8 cellular contexts compared by ENCODE assay signal in genomic region chr1:116508984-116509980, GRCh38.
A peak's percentile ranks its signal among the peaks of the same experiment; 100 is the strongest.
DNase-seq lines count a peak whose midpoint lies in the region; ATAC-seq lines count a peak whose summit lies in the region.

No MANE protein-coding gene starts in this region.

- DNase-seq in GF-D8 (lab: John Stamatoyannopoulos, UW), result peak; percentile 41
- peak; percentile 67 for DNase-seq in OCI-M1 (lab: John Stamatoyannopoulos, UW)
- DNase-seq in central memory CD8-positive, alpha-beta T cell (ENCODE audit: low spot score in 2 of 2), result no peak
- no peak for DNase-seq in cardiac septum (ENCODE audit: low spot score)
- no peak for DNase-seq in globus pallidus (ENCODE audit: low spot score)

- peak overlapping the region; percentile 63 for H3K27ac Mint-ChIP-seq in central memory CD8-positive, alpha-beta T cell (ENCODE audit: low read depth)

- peak; percentile 38 for ATAC-seq in HG02588 (IDR thresholded peaks at IDR 0.05; ENCODE audit: unreplicated experiment)
- ATAC-seq in central memory CD8-positive, alpha-beta T cell (replicated peaks; ENCODE audit: extremely low read depth, poor library complexity, severe bottlenecking), result no peak
- no peak for ATAC-seq in GM19035 (IDR thresholded peaks at IDR 0.05; ENCODE audit: unreplicated experiment)

- no peaks in the 10 kb centered on the region for H3K27me3 Mint-ChIP-seq in central memory CD8-positive, alpha-beta T cell

- H3K4me1 Mint-ChIP-seq in central memory CD8-positive, alpha-beta T cell, result peaks cover 61% of the 10 kb centered on the region

- H3K36me3 Mint-ChIP-seq in central memory CD8-positive, alpha-beta T cell (ENCODE audit: insufficient read depth), result peaks cover 3% of the 10 kb centered on the region

- peak overlapping the region in 17 of 21 experiments; percentile 13 to 80 (median 51) for H3K27ac ChIP-seq in skin epidermis

- no peak overlapping the region for H3K4me3 ChIP-seq in skin epidermis

- intact Hi-C loops in cardiac septum (cut with DNase I), result no loop called here

- peaks cover 6% of the 10 kb centered on the region for H3K9me3 Mint-ChIP-seq in central memory CD8-positive, alpha-beta T cell

- no peak overlapping the region for H3K4me3 Mint-ChIP-seq in central memory CD8-positive, alpha-beta T cell

Comparison
In these comparisons a context has a peak if more than half of its experiments do, and no peak if none do; other contexts are left out.
1. DNase-seq: peak in GF-D8 (single experiment) and OCI-M1 (single experiment); none in central memory CD8-positive, alpha-beta T cell (0 of 2), cardiac septum (single experiment) and globus pallidus (single experiment).